In genomic region chr11:18594088-18594487, GRCh38 we compare ENCODE assay signal across 6 cellular contexts. TPM values are rescaled to one million over a fixed set of nuclear protein-coding genes. Genes with fewer than 3 reads are reported as not detected.
DNase-seq lines count a peak whose midpoint lies in the region; ATAC-seq and TF ChIP-seq lines count a peak whose summit lies in the region.
"Not testable (repeated sequence)": the region's sequence is repeated elsewhere in the genome, so short reads cannot be mapped to it uniquely, and the experiment has no call there.
"Had no signal": no experiment of that assay in that cellular context is flagged by ENCODE, and none has a peak within 500 bp of the region (broad histone marks: within the 10 kb centered on the region; RNA-seq: fewer than 3 reads in every experiment).

No MANE protein-coding gene starts in this region.

- TF ChIP-seq POLR2A in thyroid gland (IDR thresholded peaks at IDR 0.05): not testable (repeated sequence)

- not testable (repeated sequence) for H3K9me3 ChIP-seq in left lung; lung (ENCODE audit: control insufficient read depth in 2 of 2, insufficient read depth in 1 of 2, low read length in 1 of 2); thyroid gland

- peak; percentile 60 for ATAC-seq in left lung
- not testable (repeated sequence) for ATAC-seq in lung (ENCODE audit: insufficient read depth, low FRiP score)

- not testable (repeated sequence) for H3K4me3 ChIP-seq in left lung; lung; thyroid gland (replicated peaks in 1 of 3)

- WGBS in lung, 2 donors: 63 to 88% methylated on average over 5 of the region's 5 CpGs
- 58 to 63% methylated on average over 5 of the region's 5 CpGs for WGBS in thyroid gland, 2 donors

- not testable (repeated sequence) for H3K27me3 ChIP-seq in left lung; lung (ENCODE audit: control insufficient read depth, insufficient read depth); thyroid gland

- H3K27ac ChIP-seq in epithelial cell of prostate: peak overlapping the region; percentile 34
- H3K27ac ChIP-seq in left lung; lung (ENCODE audit: low read depth in 1 of 2, low read length in 1 of 2); thyroid gland: not testable (repeated sequence)

- DNase-seq in epithelial cell of prostate (ENCODE audit: low read depth, low spot score); left lung: not testable (repeated sequence)
- DNase-seq in lung (ENCODE audit: low spot score) (peak; percentile 35), thyroid gland (peak; percentile 35 to 40)

- H3K4me1 ChIP-seq in left lung (peaks cover 12 to 20% of the 10 kb centered on the region in 2 donors), lung (ENCODE audit: control insufficient read depth in 2 of 2, insufficient read depth in 2 of 2, low read length in 2 of 2) (peaks cover 5 to 19% of the 10 kb centered on the region in 2 donors), thyroid gland (peaks cover 6 to 10% of the 10 kb centered on the region in 2 donors)

- peaks cover 0 to 18% of the 10 kb centered on the region in 2 donors for H3K36me3 ChIP-seq in left lung
- not testable (repeated sequence) for H3K36me3 ChIP-seq in lung (ENCODE audit: control insufficient read depth in 2 of 2, insufficient read depth in 2 of 2, low read length in 2 of 2); thyroid gland

- intact Hi-C loops in left lung (cut with DNase I); thyroid gland (cut with DNase I): not testable (repeated sequence)

- not testable (repeated sequence) for TF ChIP-seq CTCF in left lung (IDR thresholded peaks at IDR 0.05); lung (IDR thresholded peaks at IDR 0.05; ENCODE audit: control extremely low read depth, extremely low read depth); thyroid gland (IDR thresholded peaks at IDR 0.05)

RNA-seq across cellular contexts. Expression of gene MISFA, which starts 5.5 kb away (rescaled TPM):
- total RNA-seq in left lung: 1 to 10 TPM; 3.0 to 4.6 TPM
- 1 to 10 TPM; 2.8 to 3.5 TPM for total RNA-seq in lung
- polyA plus RNA-seq in lung: 1 to 10 TPM in 1 of 2 donors, under 1 TPM in 1; 0.95 to 2.5 TPM
- total RNA-seq in thyroid gland: 1 to 10 TPM in 3 of 4 donors, not detected in 1; 1.3 to 5.7 (median 4.4) TPM
- total RNA-seq: G401 had no signal
- polyA plus RNA-seq: CD14-positive monocyte had no signal

RNA-seq across cellular contexts. Expression of gene UEVLD, which starts 5.6 kb away (rescaled TPM):
- 10 to 100 TPM; 22.3 to 25.3 TPM for total RNA-seq in left lung
- total RNA-seq in lung: 10 to 100 TPM; 20.7 to 29.6 TPM
- 10 to 100 TPM in 1 of 2 donors, 1 to 10 TPM in 1; 6.4 to 10.9 TPM for polyA plus RNA-seq in lung
- 10 to 100 TPM; 19.5 to 37.9 (median 35.4) TPM for total RNA-seq in thyroid gland

RNA-seq across cellular contexts. Expression of gene SPTY2D1, which starts 40.1 kb away (rescaled TPM):
- total RNA-seq in left lung (10 to 100 TPM; 18.0 to 20.1 TPM), lung (10 to 100 TPM; 17.8 to 21.0 TPM), thyroid gland (10 to 100 TPM; 18.1 to 26.9 (median 24.9) TPM)
- 10 to 100 TPM in 1 of 2 donors, 1 to 10 TPM in 1; 3.9 to 10.7 TPM for polyA plus RNA-seq in lung
